Comparison of ENCODE assay signal across 21 cellular contexts in the genomic region with DNA sequence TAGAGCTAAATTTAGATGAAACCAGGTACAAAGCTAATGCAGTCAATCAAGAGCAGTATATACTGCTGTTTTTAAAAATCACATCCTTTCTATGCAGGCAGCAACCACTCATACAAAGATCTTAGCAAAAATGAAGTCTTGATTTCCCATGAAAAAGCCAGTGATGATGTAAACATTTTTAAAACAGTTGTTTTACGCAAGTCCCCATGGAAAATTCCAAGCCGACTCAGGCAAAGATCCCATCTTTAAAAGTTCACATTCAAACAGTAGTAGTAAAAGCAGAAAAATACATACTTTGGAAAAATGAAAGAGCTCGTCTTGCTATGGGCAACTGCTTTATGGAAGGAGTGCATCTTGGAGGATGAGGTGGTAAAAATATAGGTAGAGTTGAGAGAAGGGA.
A peak's percentile ranks its signal among the peaks of the same experiment; 100 is the strongest.
DNase-seq lines count a peak whose midpoint lies in the region; ATAC-seq and TF ChIP-seq lines count a peak whose summit lies in the region.
"Had no signal": no experiment of that assay in that cellular context is flagged by ENCODE, and none has a peak within 500 bp of the region (broad histone marks: within the 10 kb centered on the region; RNA-seq: fewer than 3 reads in every experiment).

No MANE protein-coding gene starts in this region.

- H3K14ac ChIP-seq in trophoblast cell (ENCODE audit: low read length), result no peak overlapping the region

- CTCF ChIA-PET in activated CD4-positive, alpha-beta memory T cell treated with anti-CD3 and anti-CD28 coated beads, Interleukin-2, amount 10 ng/mL, durations not matched to agents 7 days and 5 days (lab: Charles Lee), result interaction anchor here (0.6 to 8.6 kb wide), 3 partner anchors 237 to 327 kb away, joined by 3 to 67 read pairs (median 3); no protein-coding TSS in a partner anchor

- no peak overlapping the region for H2BK5ac ChIP-seq in trophoblast cell (ENCODE audit: low read depth, low read length, poor library complexity)

- H3K27ac Mint-ChIP-seq in activated CD4-positive, alpha-beta memory T cell treated with anti-CD3 and anti-CD28 coated beads, Interleukin-2, amount 10 ng/mL, durations not matched to agents 7 days and 5 days, result no peak overlapping the region
- H3K27ac Mint-ChIP-seq: B cell had no signal

- H3K27me3 ChIP-seq in heart left ventricle (no peaks in the 10 kb centered on the region), right atrium auricular region (no peaks in the 10 kb centered on the region), trophoblast cell (ENCODE audit: insufficient read depth, low read length) (no peaks in the 10 kb centered on the region), tibial artery (no peaks in the 10 kb centered on the region)

- peaks cover 3 to 56% (median 37%) of the 10 kb centered on the region in 12 donors for H3K4me1 ChIP-seq in heart left ventricle
- H3K4me1 ChIP-seq in right atrium auricular region, result peaks cover 0 to 46% of the 10 kb centered on the region in 2 donors
- H3K4me1 ChIP-seq in trophoblast cell (ENCODE audit: control insufficient read depth in 1 of 2, insufficient read depth in 2 of 2, low read length in 2 of 2), result peaks cover 3% of the 10 kb centered on the region in 2 experiments
- peaks cover 0 to 67% (median 30%) of the 10 kb centered on the region in 4 donors for H3K4me1 ChIP-seq in tibial artery

- TF ChIP-seq POLR2A in heart left ventricle (IDR thresholded peaks at IDR 0.05), result no peak

- 70 to 81% (median 74%) methylated on average over 3 of the region's 3 CpGs for WGBS in heart left ventricle, 4 donors
- WGBS in trophoblast cell (ENCODE audit: extremely low coverage, insufficient coverage, insufficient read length), result no CpG with 5 or more reads among the region's 3 CpGs

- H2BK12ac ChIP-seq in trophoblast cell (ENCODE audit: low read length), result no peak overlapping the region

- no peak overlapping the region for H2BK120ac ChIP-seq in trophoblast cell (ENCODE audit: insufficient read depth, low read length, poor library complexity)

- no peak overlapping the region for H3K4me3 ChIP-seq in heart left ventricle
- no peak overlapping the region for H3K4me3 ChIP-seq in right atrium auricular region
- no peak overlapping the region for H3K4me3 ChIP-seq in fibroblast of villous mesenchyme (ENCODE audit: low read depth, low read length)
- H3K4me3 ChIP-seq in trophoblast cell (ENCODE audit: low read depth, low read length), result no peak overlapping the region
- H3K4me3 ChIP-seq in tibial artery, result no peak overlapping the region
- H3K4me3 ChIP-seq: GM23248 had no signal

- H3K9ac ChIP-seq in trophoblast cell (ENCODE audit: low read length), result no peak overlapping the region
- H3K9ac ChIP-seq: GM23248, KMS-11 had no signal

- no peaks in the 10 kb centered on the region for H3K4me1 Mint-ChIP-seq in activated CD4-positive, alpha-beta memory T cell treated with anti-CD3 and anti-CD28 coated beads, Interleukin-2, amount 10 ng/mL, durations not matched to agents 7 days and 5 days
- H3K4me1 Mint-ChIP-seq: B cell had no signal

- no peaks in the 10 kb centered on the region for H3K79me2 ChIP-seq in trophoblast cell (ENCODE audit: control insufficient read depth, insufficient read depth, low read length, poor library complexity)

- no peak overlapping the region for H4K12ac ChIP-seq in trophoblast cell (ENCODE audit: low read depth, low read length)

- no peaks in the 10 kb centered on the region for H3K79me1 ChIP-seq in trophoblast cell (ENCODE audit: low read length)

- H3K9me3 ChIP-seq in heart left ventricle (no peaks in the 10 kb centered on the region), right atrium auricular region (no peaks in the 10 kb centered on the region), trophoblast cell (ENCODE audit: insufficient read depth, low read depth, low read length) (no peaks in the 10 kb centered on the region), tibial artery (no peaks in the 10 kb centered on the region)

- H3K4me3 Mint-ChIP-seq in activated CD4-positive, alpha-beta memory T cell treated with anti-CD3 and anti-CD28 coated beads, Interleukin-2, amount 10 ng/mL, durations not matched to agents 7 days and 5 days, result no peak overlapping the region
- H3K4me3 Mint-ChIP-seq: B cell had no signal

- POLR2A ChIA-PET in activated CD4-positive, alpha-beta memory T cell treated with anti-CD3 and anti-CD28 coated beads, Interleukin-2, amount 10 ng/mL, durations not matched to agents 7 days and 5 days (lab: Charles Lee), result no interaction called here

- no peak for DNase-seq in heart left ventricle
- DNase-seq in right atrium auricular region (ENCODE audit: low spot score), result no peak
- DNase-seq in fibroblast of villous mesenchyme (ENCODE audit: low read depth), result peak; percentile 56
- DNase-seq in trophoblast cell, result peak; percentile 6 to 78
- DNase-seq in tibial artery, result no peak
- no peak for DNase-seq in COLO829 (ENCODE audit: low spot score)
- no peak for DNase-seq in activated CD4-positive, alpha-beta memory T cell treated with anti-CD3 and anti-CD28 coated beads, Interleukin-2, amount 10 ng/mL, durations not matched to agents 7 days and 5 days
- no peak for DNase-seq in GM20000 (ENCODE audit: low spot score)
- DNase-seq: 8988T, COR-L47, DMS 273 treated with DMSO at 0.1 percent for 48 hours, DND-41, GM23248, HCEC 1CT, NCI-H1436, NCI-H1930, NCI-H226, NCI-H524 treated with DMSO at 0.1 percent for 48 hours had no signal

- no peaks in the 10 kb centered on the region for H3K36me3 Mint-ChIP-seq in activated CD4-positive, alpha-beta memory T cell treated with anti-CD3 and anti-CD28 coated beads, Interleukin-2, amount 10 ng/mL, durations not matched to agents 7 days and 5 days (ENCODE audit: low read depth)

- H4K8ac ChIP-seq in trophoblast cell (ENCODE audit: low read depth, low read length), result no peak overlapping the region

- H3K4ac ChIP-seq in trophoblast cell (ENCODE audit: low read depth, low read length), result no peak overlapping the region

- H3K27ac ChIP-seq in heart left ventricle, result peak overlapping the region in 8 of 12 donors; percentile 16 to 60 (median 39)
- H3K27ac ChIP-seq in right atrium auricular region, result peak overlapping the region in 1 of 2 donors; percentile 42
- H3K27ac ChIP-seq in trophoblast cell (ENCODE audit: low read depth, low read length), result no peak overlapping the region
- peak overlapping the region; percentile 36 to 63 for H3K27ac ChIP-seq in tibial artery
- H3K27ac ChIP-seq: GM23248, HL-60, KMS-11 had no signal

- H3K36me3 ChIP-seq in heart left ventricle (peaks cover 0 to 3% (median 0%) of the 10 kb centered on the region in 9 donors), right atrium auricular region (no peaks in the 10 kb centered on the region), trophoblast cell (ENCODE audit: control insufficient read depth in 1 of 2, insufficient read depth in 2 of 2, low read length in 2 of 2) (no peaks in the 10 kb centered on the region), tibial artery (no peaks in the 10 kb centered on the region)

- intact Hi-C loops in heart left ventricle (cut with DNase I) (loop anchor here in 2 of 10 donors (5.0 kb wide), 2 partner anchors 185 to 475 kb away; no protein-coding TSS in a partner anchor), tibial artery (cut with DNase I; ENCODE audit: low total_unique reads) (loop anchor here (10.0 kb wide), 1 partner anchor 172 kb away; no protein-coding TSS in a partner anchor)

- H3K9me3 Mint-ChIP-seq in activated CD4-positive, alpha-beta memory T cell treated with anti-CD3 and anti-CD28 coated beads, Interleukin-2, amount 10 ng/mL, durations not matched to agents 7 days and 5 days, result no peaks in the 10 kb centered on the region

- TF ChIP-seq CTCF in heart left ventricle (IDR thresholded peaks at IDR 0.05) (no peak), right atrium auricular region (IDR thresholded peaks at IDR 0.05) (no peak), fibroblast of villous mesenchyme (IDR thresholded peaks at IDR 0.05; ENCODE audit: insufficient read depth, low read depth, low read length) (no peak), tibial artery (IDR thresholded peaks at IDR 0.05) (no peak), GM20000 (IDR thresholded peaks at IDR 0.05; ENCODE audit: extremely low read depth, missing control alignments) (no peak)

- H3K27me3 Mint-ChIP-seq in activated CD4-positive, alpha-beta memory T cell treated with anti-CD3 and anti-CD28 coated beads, Interleukin-2, amount 10 ng/mL, durations not matched to agents 7 days and 5 days, result no peaks in the 10 kb centered on the region
- H3K27me3 Mint-ChIP-seq: B cell had no signal

- H4K91ac ChIP-seq in trophoblast cell (ENCODE audit: low read depth, low read length), result no peak overlapping the region

- H2AK5ac ChIP-seq in trophoblast cell (ENCODE audit: low read length), result no peak overlapping the region

- no peak overlapping the region for H3K18ac ChIP-seq in trophoblast cell (ENCODE audit: low read length)

- H3K23ac ChIP-seq in trophoblast cell (ENCODE audit: low read length), result no peak overlapping the region

- no peak overlapping the region for H2AFZ ChIP-seq in trophoblast cell (ENCODE audit: insufficient read depth, low read length, poor library complexity)
- H2AFZ ChIP-seq: GM23248 had no signal

- H3K4me2 ChIP-seq in trophoblast cell (ENCODE audit: low read length), result no peak overlapping the region
- H3K4me2 ChIP-seq: KMS-11 had no signal

- no peak for ATAC-seq in heart left ventricle

Comparison
In these comparisons a context has a peak if more than half of its experiments do, and no peak if none do; other contexts are left out.
1. DNase-seq: peak in fibroblast of villous mesenchyme (single experiment) and trophoblast cell (2 of 2); none in heart left ventricle (0 of 5), right atrium auricular region (single experiment), tibial artery (0 of 2), COLO829 (single experiment), activated CD4-positive, alpha-beta memory T cell treated with anti-CD3 and anti-CD28 coated beads, Interleukin-2, amount 10 ng/mL, durations not matched to agents 7 days and 5 days (single experiment) and GM20000 (single experiment).